Comparison of ENCODE assay signal across 1 cellular context in the genomic region with DNA sequence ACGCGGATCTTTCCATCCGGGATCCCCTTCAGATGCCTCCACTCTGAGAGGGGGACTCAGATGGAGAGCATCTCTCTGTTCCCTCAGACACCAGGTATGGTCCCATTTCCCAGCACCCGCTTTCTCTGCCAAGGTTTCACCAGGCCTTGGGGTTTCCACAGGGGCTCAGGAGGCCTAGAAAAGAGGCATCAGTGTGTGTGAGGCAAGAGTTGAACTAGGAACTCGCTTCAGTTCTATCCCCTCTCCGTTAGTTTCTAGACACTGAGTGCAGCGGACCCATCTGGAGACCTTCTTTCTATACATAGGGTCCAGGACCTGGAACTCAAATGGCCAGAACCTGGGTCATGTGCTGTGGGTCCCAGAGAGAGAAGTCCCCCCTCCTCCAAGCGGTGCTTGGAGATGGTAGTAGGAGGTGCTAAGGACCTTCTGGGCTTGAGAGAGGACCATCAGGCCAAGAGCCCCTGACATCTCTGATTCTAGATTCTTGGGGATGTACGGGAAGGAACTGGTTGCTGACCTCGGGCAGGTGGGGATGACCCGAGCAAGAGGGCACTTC.
TF ChIP-seq lines count a peak whose summit lies in the region.

No MANE protein-coding gene starts in this region.

TF ChIP-seq in A549, 52 proteins besides CTCF, POLR2A, EP300 and RAD21 (continued from another document):
- TF ChIP-seq, protein P1, sequence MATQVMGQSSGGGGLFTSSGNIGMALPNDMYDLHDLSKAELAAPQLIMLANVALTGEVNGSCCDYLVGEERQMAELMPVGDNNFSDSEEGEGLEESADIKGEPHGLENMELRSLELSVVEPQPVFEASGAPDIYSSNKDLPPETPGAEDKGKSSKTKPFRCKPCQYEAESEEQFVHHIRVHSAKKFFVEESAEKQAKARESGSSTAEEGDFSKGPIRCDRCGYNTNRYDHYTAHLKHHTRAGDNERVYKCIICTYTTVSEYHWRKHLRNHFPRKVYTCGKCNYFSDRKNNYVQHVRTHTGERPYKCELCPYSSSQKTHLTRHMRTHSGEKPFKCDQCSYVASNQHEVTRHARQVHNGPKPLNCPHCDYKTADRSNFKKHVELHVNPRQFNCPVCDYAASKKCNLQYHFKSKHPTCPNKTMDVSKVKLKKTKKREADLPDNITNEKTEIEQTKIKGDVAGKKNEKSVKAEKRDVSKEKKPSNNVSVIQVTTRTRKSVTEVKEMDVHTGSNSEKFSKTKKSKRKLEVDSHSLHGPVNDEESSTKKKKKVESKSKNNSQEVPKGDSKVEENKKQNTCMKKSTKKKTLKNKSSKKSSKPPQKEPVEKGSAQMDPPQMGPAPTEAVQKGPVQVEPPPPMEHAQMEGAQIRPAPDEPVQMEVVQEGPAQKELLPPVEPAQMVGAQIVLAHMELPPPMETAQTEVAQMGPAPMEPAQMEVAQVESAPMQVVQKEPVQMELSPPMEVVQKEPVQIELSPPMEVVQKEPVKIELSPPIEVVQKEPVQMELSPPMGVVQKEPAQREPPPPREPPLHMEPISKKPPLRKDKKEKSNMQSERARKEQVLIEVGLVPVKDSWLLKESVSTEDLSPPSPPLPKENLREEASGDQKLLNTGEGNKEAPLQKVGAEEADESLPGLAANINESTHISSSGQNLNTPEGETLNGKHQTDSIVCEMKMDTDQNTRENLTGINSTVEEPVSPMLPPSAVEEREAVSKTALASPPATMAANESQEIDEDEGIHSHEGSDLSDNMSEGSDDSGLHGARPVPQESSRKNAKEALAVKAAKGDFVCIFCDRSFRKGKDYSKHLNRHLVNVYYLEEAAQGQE (IDR thresholded peaks at IDR 0.05) = no peak
- no peak for TF ChIP-seq FOSB (CRISPR knock-in tag; IDR thresholded peaks at IDR 0.05)
- no peak for TF ChIP-seq RCOR1 (IDR thresholded peaks at IDR 0.05; ENCODE audit: low read depth, low read length)
- no peak for TF ChIP-seq HMGXB4 (CRISPR knock-in tag; IDR thresholded peaks at IDR 0.05; ENCODE audit: borderline replicate concordance)
- TF ChIP-seq CEBPB (IDR thresholded peaks at IDR 0.05) = no peak
- TF ChIP-seq NFE2L2 (conservative IDR thresholded peaks at IDR 0.05; ENCODE audit: low read length) = no peak
- no peak for TF ChIP-seq CBX2 (IDR thresholded peaks at IDR 0.05; ENCODE audit: borderline replicate concordance, low read depth)
- no peak for TF ChIP-seq FOXS1 (CRISPR knock-in tag; IDR thresholded peaks at IDR 0.05)
- no peak for TF ChIP-seq NPAS2 (CRISPR knock-in tag; IDR thresholded peaks at IDR 0.05; ENCODE audit: borderline replicate concordance)
- no peak for TF ChIP-seq KDM5A (IDR thresholded peaks at IDR 0.05)
- TF ChIP-seq E2F6 (IDR thresholded peaks at IDR 0.05; ENCODE audit: borderline replicate concordance, low read depth) = no peak
- TF ChIP-seq, protein P2, sequence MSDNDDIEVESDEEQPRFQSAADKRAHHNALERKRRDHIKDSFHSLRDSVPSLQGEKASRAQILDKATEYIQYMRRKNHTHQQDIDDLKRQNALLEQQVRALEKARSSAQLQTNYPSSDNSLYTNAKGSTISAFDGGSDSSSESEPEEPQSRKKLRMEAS (IDR thresholded peaks at IDR 0.05) = no peak
- TF ChIP-seq ZNF302 (CRISPR knock-in tag; IDR thresholded peaks at IDR 0.05) = no peak
- no peak for TF ChIP-seq ZFP36 (IDR thresholded peaks at IDR 0.05; ENCODE audit: borderline replicate concordance, partially characterized antibody)
- TF ChIP-seq RNF2 (IDR thresholded peaks at IDR 0.05; ENCODE audit: borderline replicate concordance, low read depth) = no peak
